10 cellular contexts compared by ENCODE assay signal in the genomic region with DNA sequence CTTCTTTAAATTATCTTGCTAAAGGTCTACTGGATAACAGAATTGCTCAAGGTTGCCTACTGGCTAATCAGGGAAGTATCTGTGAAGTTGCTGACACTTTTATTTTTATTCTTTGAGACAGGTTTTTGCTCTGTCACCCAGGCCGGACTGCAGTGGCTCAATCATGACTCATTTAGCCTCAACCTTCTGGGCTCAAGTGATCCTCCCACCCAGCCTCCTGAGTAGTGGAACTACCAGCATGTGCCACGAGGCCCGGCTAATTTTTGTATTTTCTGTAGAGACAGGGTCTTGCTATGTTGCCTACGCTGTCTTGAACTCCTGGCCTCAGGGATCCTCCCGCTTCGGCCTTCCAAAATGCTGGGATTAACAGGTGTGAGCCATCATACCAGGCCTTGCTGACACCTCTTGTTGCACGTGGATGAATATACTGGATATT. TPM values are rescaled to one million over a fixed set of nuclear protein-coding genes. Genes with fewer than 3 reads are reported as not detected.
DNase-seq lines count a peak whose midpoint lies in the region; ATAC-seq and TF ChIP-seq lines count a peak whose summit lies in the region.
"Had no signal": no experiment of that assay in that cellular context is flagged by ENCODE, and none has a peak within 500 bp of the region (broad histone marks: within the 10 kb centered on the region; RNA-seq: fewer than 3 reads in every experiment).

No MANE protein-coding gene starts in this region.

- H3K4me1 ChIP-seq in adipocyte (ENCODE audit: control insufficient read depth, insufficient read depth, low read length), result peaks cover 15% of the 10 kb centered on the region
- H3K4me1 ChIP-seq in mucosa of descending colon (ENCODE audit: low read depth), result no peaks in the 10 kb centered on the region

- peaks cover 46% of the 10 kb centered on the region for H3K4me1 Mint-ChIP-seq in CD14-positive monocyte

- peak overlapping the region; percentile 92 to 97 (median 94) for H3K27ac Mint-ChIP-seq in CD14-positive monocyte

- no peaks in the 10 kb centered on the region for H3K36me3 ChIP-seq in adipocyte (ENCODE audit: control insufficient read depth, insufficient read depth, low read length, severe bottlenecking)
- no peaks in the 10 kb centered on the region for H3K36me3 ChIP-seq in mucosa of descending colon (ENCODE audit: low read depth)

- H3K27me3 Mint-ChIP-seq in CD14-positive monocyte (ENCODE audit: low read depth in 3 of 3), result no peaks in the 10 kb centered on the region

- ATAC-seq in mucosa of descending colon, result peak; percentile 49

- DNase-seq in CD14-positive monocyte (ENCODE audit: low spot score) (peak; percentile 87), KBM-7 (peak; percentile 27), adipocyte (ENCODE audit: low read depth) (peak; percentile 19), mucosa of descending colon (no peak), cortex of kidney (lab: John Stamatoyannopoulos, UW) (no peak), T-helper 2 cell (no peak), T1000 (lab: John Stamatoyannopoulos, UW) (no peak), midbrain (lab: John Stamatoyannopoulos, UW) (no peak)
- DNase-seq: hypothalamus, NCI-H2107 had no signal

- peaks cover 3 to 6% of the 10 kb centered on the region in 2 donors for H3K36me3 Mint-ChIP-seq in CD14-positive monocyte

- no peak overlapping the region for H3K9ac ChIP-seq in adipocyte (ENCODE audit: low read length)

- no peaks in the 10 kb centered on the region for H3K9me3 ChIP-seq in adipocyte (ENCODE audit: control insufficient read depth, low read length)
- H3K9me3 ChIP-seq in mucosa of descending colon, result no peaks in the 10 kb centered on the region

- no peaks in the 10 kb centered on the region for H3K27me3 ChIP-seq in adipocyte (replicated peaks; ENCODE audit: control insufficient read depth, insufficient read depth, low read length)

- H3K9me3 Mint-ChIP-seq in CD14-positive monocyte, result no peaks in the 10 kb centered on the region

- in situ Hi-C loops in KBM-7 (cut with MboI; ENCODE audit: low pct_unique_long_range_greater_than_20kb, low sequenced_read_pairs), result no loop called here

- intact Hi-C loops in CD14-positive monocyte (cut with micrococcal nuclease) (loop anchor here in 1 of 2 donors (5.0 kb wide), 1 partner anchor 43 kb away; the partner anchor contains the start of gene GLG1), mucosa of descending colon (cut with DNase I, micrococcal nuclease) (no loop called here)

- H3K4me3 Mint-ChIP-seq in CD14-positive monocyte, result peak overlapping the region in 1 of 2 donors; percentile 24

- TF ChIP-seq CTCF in CD14-positive monocyte (IDR thresholded peaks at IDR 0.05), result peak; percentile 19
- no peak for TF ChIP-seq CTCF in mucosa of descending colon (IDR thresholded peaks at IDR 0.05)

- no peak overlapping the region for H3K4me3 ChIP-seq in adipocyte (ENCODE audit: low read length)
- no peak overlapping the region for H3K4me3 ChIP-seq in mucosa of descending colon

RNA-seq across cellular contexts. Expression of gene GLG1, which starts 43.1 kb away (rescaled TPM):
- 10 to 100 TPM; 40.3 to 69.1 TPM for polyA plus RNA-seq in CD14-positive monocyte
- 100 to 1,000 TPM in 1 of 3 donors, 10 to 100 TPM in 2; 91.3 to 122 (median 99.7) TPM for total RNA-seq in mucosa of descending colon

Comparison
In these comparisons a context has a peak if more than half of its experiments do, and no peak if none do; other contexts are left out.
1. DNase-seq: peak in CD14-positive monocyte (single experiment), KBM-7 (single experiment) and adipocyte (single experiment); none in mucosa of descending colon (0 of 3), cortex of kidney (single experiment), T-helper 2 cell (0 of 5), T1000 (single experiment) and midbrain (single experiment).